14 cellular contexts compared by ENCODE assay signal in genomic region chr5:157487358-157487757, GRCh38. TPM values are rescaled to one million over a fixed set of nuclear protein-coding genes. Genes with fewer than 3 reads are reported as not detected.
A peak's percentile ranks its signal among the peaks of the same experiment; 100 is the strongest.
DNase-seq lines count a peak whose midpoint lies in the region; ATAC-seq and TF ChIP-seq lines count a peak whose summit lies in the region.
"Had no signal": no experiment of that assay in that cellular context is flagged by ENCODE, and none has a peak within 500 bp of the region (broad histone marks: within the 10 kb centered on the region; RNA-seq: fewer than 3 reads in every experiment).

No MANE protein-coding gene starts in this region.

- peak; percentile 34 for ATAC-seq in GM18867 (IDR thresholded peaks at IDR 0.05; ENCODE audit: unreplicated experiment)
- ATAC-seq in HG02852 (IDR thresholded peaks at IDR 0.05; ENCODE audit: unreplicated experiment), result peak; percentile 66
- ATAC-seq in central memory CD8-positive, alpha-beta T cell (replicated peaks; ENCODE audit: extremely low read depth, poor library complexity, severe bottlenecking), result peak; percentile 53
- ATAC-seq in heart right ventricle, result no peak

- intact Hi-C loops in posterior vena cava (cut with DNase I) (loop anchor here in 1 of 2 donors (10.0 kb wide), 1 partner anchor 227 kb away; no protein-coding TSS in a partner anchor), heart right ventricle (cut with DNase I) (no loop called here)

- H3K4me2 ChIP-seq in BLaER1 treated with 17β-estradiol and CSF1 and Interleukin-3, amounts not matched to agents 10 nM and 100 nM, result peak overlapping the region in 10 of 11 experiments; percentile 19 to 87 (median 66); a peak in 18 of 22 replicates

- H3K4me1 Mint-ChIP-seq in central memory CD8-positive, alpha-beta T cell, result peaks cover 17% of the 10 kb centered on the region

- peaks cover 19% of the 10 kb centered on the region for H3K36me3 Mint-ChIP-seq in central memory CD8-positive, alpha-beta T cell (ENCODE audit: insufficient read depth)

- peaks cover 0 to 5% (median 0%) of the 10 kb centered on the region in 11 experiments; a peak in 1 of 22 replicates for H4K20me1 ChIP-seq in BLaER1 treated with 17β-estradiol and CSF1 and Interleukin-3, amounts not matched to agents 10 nM and 100 nM

- peak overlapping the region in 1 of 11 experiments; percentile 10; a peak in 1 of 22 replicates for H3K27ac ChIP-seq in BLaER1 treated with 17β-estradiol and CSF1 and Interleukin-3, amounts not matched to agents 10 nM and 100 nM
- H3K27ac ChIP-seq in heart right ventricle, result no peak overlapping the region
- H3K27ac ChIP-seq: suprapubic skin had no signal

- H3K27me3 Mint-ChIP-seq in central memory CD8-positive, alpha-beta T cell, result no peaks in the 10 kb centered on the region

- peak overlapping the region in 2 of 11 experiments; percentile 1 to 5; a peak in 1 of 22 replicates for H3K9ac ChIP-seq in BLaER1 treated with 17β-estradiol and CSF1 and Interleukin-3, amounts not matched to agents 10 nM and 100 nM

- peaks cover 0 to 9% (median 0%) of the 10 kb centered on the region in 11 experiments; a peak in 1 of 22 replicates for H3K9me3 ChIP-seq in BLaER1 treated with 17β-estradiol and CSF1 and Interleukin-3, amounts not matched to agents 10 nM and 100 nM (replicated peaks in 1 of 11)
- H3K9me3 ChIP-seq in heart right ventricle, result no peaks in the 10 kb centered on the region
- H3K9me3 ChIP-seq: suprapubic skin had no signal

- peak overlapping the region in 1 of 10 experiments; percentile 25; a peak in 1 of 20 replicates for H3K4me3 ChIP-seq in BLaER1 treated with 17β-estradiol and CSF1 and Interleukin-3, amounts not matched to agents 10 nM and 100 nM
- H3K4me3 ChIP-seq in heart right ventricle, result no peak overlapping the region
- H3K4me3 ChIP-seq: suprapubic skin had no signal

- peaks cover 30 to 45% (median 40%) of the 10 kb centered on the region in 10 experiments for H3K4me1 ChIP-seq in BLaER1 treated with 17β-estradiol and CSF1 and Interleukin-3, amounts not matched to agents 10 nM and 100 nM
- peaks cover 0 to 12% (median 8%) of the 10 kb centered on the region in 9 donors for H3K4me1 ChIP-seq in heart right ventricle

- no peaks in the 10 kb centered on the region for H3K27me3 ChIP-seq in BLaER1 treated with 17β-estradiol and CSF1 and Interleukin-3, amounts not matched to agents 10 nM and 100 nM
- H3K27me3 ChIP-seq in heart right ventricle, result no peaks in the 10 kb centered on the region
- H3K27me3 ChIP-seq: suprapubic skin had no signal

- peak overlapping the region; percentile 6 for H3K4me3 Mint-ChIP-seq in central memory CD8-positive, alpha-beta T cell

- DNase-seq in central memory CD8-positive, alpha-beta T cell (ENCODE audit: low spot score in 2 of 2), result no peak
- DNase-seq in NCI-H2107 (lab: John Stamatoyannopoulos, UW) (no peak), posterior vena cava (ENCODE audit: low spot score) (no peak), NCI-H748 treated with DMSO at 0.1 percent for 48 hours (lab: John Stamatoyannopoulos, UW) (no peak), heart right ventricle (no peak)
- DNase-seq: C1 segment of cervical spinal cord; mesenchymal stem cell; NCI-H510A treated with DMSO at 0.1 percent for 48 hours; stimulated activated CD4-positive, alpha-beta T cell treated with anti-CD3 and anti-CD28 coated beads, Interleukin-4, amount 100 ng/mL, for 4 hours had no signal

- H3K36me3 ChIP-seq in BLaER1 treated with 17β-estradiol and CSF1 and Interleukin-3, amounts not matched to agents 10 nM and 100 nM, result peaks cover 0 to 55% (median 15%) of the 10 kb centered on the region in 11 experiments; a peak in 14 of 22 replicates
- H3K36me3 ChIP-seq in heart right ventricle, result peaks cover 0 to 99% (median 36%) of the 10 kb centered on the region in 9 donors

- TF ChIP-seq CTCF in heart right ventricle (IDR thresholded peaks at IDR 0.05), result no peak

- H3K27ac Mint-ChIP-seq in central memory CD8-positive, alpha-beta T cell (ENCODE audit: low read depth), result peak overlapping the region; percentile 45

- WGBS in heart right ventricle, 2 donors, result 91 to 94% methylated on average over 3 of the region's 3 CpGs

- no peaks in the 10 kb centered on the region for H3K9me3 Mint-ChIP-seq in central memory CD8-positive, alpha-beta T cell

RNA-seq across cellular contexts. Expression of gene NIPAL4, which starts 27.3 kb away (rescaled TPM):
- total RNA-seq in posterior vena cava (under 1 TPM; 0.37 to 0.52 TPM), heart right ventricle (under 1 TPM in 1 of 10 donors, not detected in 9; 0.09 TPM)
- under 1 TPM in 1 of 2 donors, not detected in 1; 0.20 TPM for polyA plus RNA-seq in heart right ventricle
- total RNA-seq: pulmonary artery endothelial cell had no signal

Comparison
In these comparisons a context has a peak if more than half of its experiments do, and no peak if none do; other contexts are left out.
1. ATAC-seq: peak in GM18867 (single experiment), HG02852 (single experiment) and central memory CD8-positive, alpha-beta T cell (single experiment); none in heart right ventricle (0 of 8).